Comparison of ENCODE assay signal across 20 cellular contexts in genomic region chr16:45454-45853, GRCh38.
"Had no signal": no experiment of that assay in that cellular context is flagged by ENCODE, and none has a peak within 500 bp of the region (broad histone marks: within the 10 kb centered on the region; RNA-seq: fewer than 3 reads in every experiment).

No MANE protein-coding gene starts in this region.

- H3K36me3 ChIP-seq: colonic mucosa had no signal

- H3K9me3 Mint-ChIP-seq: activated CD4-positive, alpha-beta T cell treated with anti-CD3 and anti-CD28 coated beads, Interleukin-2, amount 10 ng/mL, durations not matched to agents 7 days and 5 days; activated naive CD8-positive, alpha-beta T cell treated with anti-CD3 and anti-CD28 coated beads for 36 hours; activated T-helper 1 cell treated with anti-CD3 and anti-CD28 coated beads, Interleukin-12 subunit alpha, Interleukin-12 subunit beta, Interleukin-2, Interleukin-4 antibody, amounts not matched to agents 30 ng/mL and 10 ng/mL and 1 ng/mL, durations not matched to agents 14 hours and 24 hours and 36 hours; neural crest cell; stimulated activated naive CD8-positive, alpha-beta T cell treated with anti-CD3 and anti-CD28 coated beads, Interleukin-15, amount 100 ng/mL, for 72 hours had no signal

- H3K9me3 ChIP-seq: body of pancreas, colonic mucosa, sigmoid colon, spleen, testis had no signal

- H3K27ac Mint-ChIP-seq: activated CD4-positive, alpha-beta T cell treated with anti-CD3 and anti-CD28 coated beads, Interleukin-2, amount 10 ng/mL, durations not matched to agents 7 days and 5 days; activated naive CD8-positive, alpha-beta T cell treated with anti-CD3 and anti-CD28 coated beads for 36 hours; activated T-helper 1 cell treated with anti-CD3 and anti-CD28 coated beads, Interleukin-12 subunit alpha, Interleukin-12 subunit beta, Interleukin-2, Interleukin-4 antibody, amounts not matched to agents 30 ng/mL and 10 ng/mL and 1 ng/mL, durations not matched to agents 14 hours and 24 hours and 36 hours; T-helper 17 cell had no signal

- H3K27ac ChIP-seq: body of pancreas, colonic mucosa, sigmoid colon, spleen, testis had no signal

- ATAC-seq: body of pancreas; left ventricle myocardium superior; stimulated activated naive CD8-positive, alpha-beta T cell treated with anti-CD3 and anti-CD28 coated beads, Interleukin-15, amount 100 ng/mL, for 72 hours; T-helper 17 cell had no signal

- H3K4me1 Mint-ChIP-seq: neural crest cell had no signal

- H3K4me3 ChIP-seq: body of pancreas, colonic mucosa, sigmoid colon, spleen, testis had no signal

- H3K4me3 Mint-ChIP-seq: activated CD4-positive, alpha-beta T cell treated with anti-CD3 and anti-CD28 coated beads, Interleukin-2, amount 10 ng/mL, durations not matched to agents 7 days and 5 days; activated naive CD8-positive, alpha-beta T cell treated with anti-CD3 and anti-CD28 coated beads for 36 hours; activated T-helper 1 cell treated with anti-CD3 and anti-CD28 coated beads, Interleukin-12 subunit alpha, Interleukin-12 subunit beta, Interleukin-2, Interleukin-4 antibody, amounts not matched to agents 30 ng/mL and 10 ng/mL and 1 ng/mL, durations not matched to agents 14 hours and 24 hours and 36 hours; neural crest cell; stimulated activated naive CD8-positive, alpha-beta T cell treated with anti-CD3 and anti-CD28 coated beads, Interleukin-15, amount 100 ng/mL, for 72 hours; T-helper 17 cell had no signal

- H3K4me1 ChIP-seq: body of pancreas, colonic mucosa, sigmoid colon, testis had no signal

- H3K27me3 Mint-ChIP-seq: activated CD4-positive, alpha-beta T cell treated with anti-CD3 and anti-CD28 coated beads, Interleukin-2, amount 10 ng/mL, durations not matched to agents 7 days and 5 days; activated naive CD8-positive, alpha-beta T cell treated with anti-CD3 and anti-CD28 coated beads for 36 hours; stimulated activated naive CD8-positive, alpha-beta T cell treated with anti-CD3 and anti-CD28 coated beads, Interleukin-15, amount 100 ng/mL, for 72 hours; T-helper 17 cell had no signal

- DNase-seq: activated CD4-positive, alpha-beta T cell treated with anti-CD3 and anti-CD28 coated beads, Interleukin-2, amount 10 ng/mL, durations not matched to agents 7 days and 5 days; activated CD4-positive, CD25-positive, alpha-beta regulatory T cell; activated naive CD8-positive, alpha-beta T cell treated with anti-CD3 and anti-CD28 coated beads for 36 hours; amygdala; central memory CD4-positive, alpha-beta T cell; colonic mucosa; effector CD8-positive, alpha-beta T cell; foreskin fibroblast; glutamatergic neuron; hypothalamus; kidney; left ventricle myocardium superior; sigmoid colon; spleen; stimulated activated naive CD8-positive, alpha-beta T cell treated with anti-CD3 and anti-CD28 coated beads, Interleukin-15, amount 100 ng/mL, for 72 hours; T-helper 17 cell; testis had no signal
